In the genomic region with DNA sequence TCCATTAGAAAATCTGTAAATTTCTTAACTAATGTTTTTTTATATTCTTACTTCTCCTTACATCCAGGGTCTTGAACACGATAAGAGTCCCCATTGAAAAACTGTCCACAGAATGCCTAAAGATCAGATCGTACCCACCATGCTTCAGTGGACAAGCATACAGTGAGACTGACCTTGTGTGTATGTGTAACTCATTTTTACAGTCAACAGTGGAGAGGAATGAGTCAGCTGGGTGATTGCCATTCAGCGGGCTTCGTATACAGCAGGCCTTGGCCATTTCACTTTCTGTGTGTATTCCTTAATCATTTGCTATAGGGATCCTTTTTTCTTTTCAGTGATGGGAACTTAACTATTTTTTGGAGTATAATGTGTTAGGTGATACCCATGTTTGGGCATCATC, we compare ENCODE assay signal across 12 cellular contexts. TPM values are rescaled to one million over a fixed set of nuclear protein-coding genes. Genes with fewer than 3 reads are reported as not detected.
A peak's percentile ranks its signal among the peaks of the same experiment; 100 is the strongest.
DNase-seq lines count a peak whose midpoint lies in the region; ATAC-seq and TF ChIP-seq lines count a peak whose summit lies in the region.
"Had no signal": no experiment of that assay in that cellular context is flagged by ENCODE, and none has a peak within 500 bp of the region (broad histone marks: within the 10 kb centered on the region; RNA-seq: fewer than 3 reads in every experiment).

No MANE protein-coding gene starts in this region.

- H3K4me1 Mint-ChIP-seq in activated CD8-positive, alpha-beta memory T cell treated with anti-CD3 and anti-CD28 coated beads, Interleukin-2, amount 10 ng/mL, durations not matched to agents 7 days and 5 days, result peaks cover 25% of the 10 kb centered on the region

- no peaks in the 10 kb centered on the region for H3K27me3 Mint-ChIP-seq in activated CD8-positive, alpha-beta memory T cell treated with anti-CD3 and anti-CD28 coated beads, Interleukin-2, amount 10 ng/mL, durations not matched to agents 7 days and 5 days

- no peaks in the 10 kb centered on the region for H3K9me3 Mint-ChIP-seq in activated CD8-positive, alpha-beta memory T cell treated with anti-CD3 and anti-CD28 coated beads, Interleukin-2, amount 10 ng/mL, durations not matched to agents 7 days and 5 days (ENCODE audit: low read depth)

- intact Hi-C loops in head of caudate nucleus (cut with DNase I), result no loop called here

- CTCF ChIA-PET in activated CD8-positive, alpha-beta memory T cell treated with anti-CD3 and anti-CD28 coated beads, Interleukin-2, amount 10 ng/mL, durations not matched to agents 7 days and 5 days (lab: Charles Lee), result interaction anchor here (1.0 kb wide), 1 partner anchor 12 kb away, joined by 3 read pairs; no protein-coding TSS in a partner anchor

- no peak overlapping the region for H3K4me3 Mint-ChIP-seq in activated CD8-positive, alpha-beta memory T cell treated with anti-CD3 and anti-CD28 coated beads, Interleukin-2, amount 10 ng/mL, durations not matched to agents 7 days and 5 days

- H3K27ac Mint-ChIP-seq in activated CD8-positive, alpha-beta memory T cell treated with anti-CD3 and anti-CD28 coated beads, Interleukin-2, amount 10 ng/mL, durations not matched to agents 7 days and 5 days, result no peak overlapping the region

- DNase-seq in GM10266 (ENCODE audit: extremely low spot score) (peak; percentile 20), HT1080 (ENCODE audit: low read depth) (peak; percentile 72), fibroblast of the conjunctiva (ENCODE audit: low read depth) (peak; percentile 18), head of caudate nucleus (no peak)
- no peak for DNase-seq in activated CD4-positive, CD25-positive, alpha-beta regulatory T cell (lab: John Stamatoyannopoulos, UW)
- no peak for DNase-seq in stimulated activated naive CD4-positive, alpha-beta T cell treated with Interleukin-2 at 50 U/mL for 16 hours (lab: John Stamatoyannopoulos, UW)
- no peak for DNase-seq in activated CD8-positive, alpha-beta memory T cell treated with anti-CD3 and anti-CD28 coated beads, Interleukin-2, amount 10 ng/mL, durations not matched to agents 7 days and 5 days
- DNase-seq: DND-41, NCI-H510A treated with DMSO at 0.1 percent for 48 hours, retina, WERI-Rb-1 had no signal

- H3K36me3 Mint-ChIP-seq in activated CD8-positive, alpha-beta memory T cell treated with anti-CD3 and anti-CD28 coated beads, Interleukin-2, amount 10 ng/mL, durations not matched to agents 7 days and 5 days, result peaks cover 69% of the 10 kb centered on the region

- TF ChIP-seq CTCF in GM10266 (IDR thresholded peaks at IDR 0.05; ENCODE audit: control insufficient read depth, insufficient read depth, low read depth, missing control alignments), result no peak

- peak; percentile 77 for ATAC-seq in GM21619 (IDR thresholded peaks at IDR 0.05; ENCODE audit: unreplicated experiment)
- no peak for ATAC-seq in activated CD8-positive, alpha-beta memory T cell treated with anti-CD3 and anti-CD28 coated beads, Interleukin-2, amount 10 ng/mL, durations not matched to agents 7 days and 5 days

RNA-seq across cellular contexts. Expression of a gene that starts 10.6 kb away (rescaled TPM):
- total RNA-seq in HT1080 (2014; rRNA removed; shearing (Covaris generic)), result 19.8 and 21.0 TPM in 2 replicates
- polyA plus RNA-seq in HT1080 (2015; cell fraction: cytosol; rRNA removed), result 6.8 and 9.5 TPM in 2 replicates
- polyA plus RNA-seq in HT1080 (2015; cell fraction: nucleus; rRNA removed), result 36.2 and 42.0 TPM in 2 replicates
- total RNA-seq in activated CD8-positive, alpha-beta memory T cell treated with anti-CD3 and anti-CD28 coated beads, Interleukin-2, amount 10 ng/mL, durations not matched to agents 7 days and 5 days, result 100 to 1,000 TPM; 133 to 194 TPM

Comparison
In these comparisons a context has a peak if more than half of its experiments do, and no peak if none do; other contexts are left out.
1. DNase-seq: peak in GM10266 (single experiment), HT1080 (single experiment) and fibroblast of the conjunctiva (single experiment); none in head of caudate nucleus (0 of 42), activated CD4-positive, CD25-positive, alpha-beta regulatory T cell (0 of 4), stimulated activated naive CD4-positive, alpha-beta T cell treated with Interleukin-2 at 50 U/mL for 16 hours (single experiment) and activated CD8-positive, alpha-beta memory T cell treated with anti-CD3 and anti-CD28 coated beads, Interleukin-2, amount 10 ng/mL, durations not matched to agents 7 days and 5 days (single experiment).